8 cellular contexts compared by ENCODE assay signal in the genomic region with DNA sequence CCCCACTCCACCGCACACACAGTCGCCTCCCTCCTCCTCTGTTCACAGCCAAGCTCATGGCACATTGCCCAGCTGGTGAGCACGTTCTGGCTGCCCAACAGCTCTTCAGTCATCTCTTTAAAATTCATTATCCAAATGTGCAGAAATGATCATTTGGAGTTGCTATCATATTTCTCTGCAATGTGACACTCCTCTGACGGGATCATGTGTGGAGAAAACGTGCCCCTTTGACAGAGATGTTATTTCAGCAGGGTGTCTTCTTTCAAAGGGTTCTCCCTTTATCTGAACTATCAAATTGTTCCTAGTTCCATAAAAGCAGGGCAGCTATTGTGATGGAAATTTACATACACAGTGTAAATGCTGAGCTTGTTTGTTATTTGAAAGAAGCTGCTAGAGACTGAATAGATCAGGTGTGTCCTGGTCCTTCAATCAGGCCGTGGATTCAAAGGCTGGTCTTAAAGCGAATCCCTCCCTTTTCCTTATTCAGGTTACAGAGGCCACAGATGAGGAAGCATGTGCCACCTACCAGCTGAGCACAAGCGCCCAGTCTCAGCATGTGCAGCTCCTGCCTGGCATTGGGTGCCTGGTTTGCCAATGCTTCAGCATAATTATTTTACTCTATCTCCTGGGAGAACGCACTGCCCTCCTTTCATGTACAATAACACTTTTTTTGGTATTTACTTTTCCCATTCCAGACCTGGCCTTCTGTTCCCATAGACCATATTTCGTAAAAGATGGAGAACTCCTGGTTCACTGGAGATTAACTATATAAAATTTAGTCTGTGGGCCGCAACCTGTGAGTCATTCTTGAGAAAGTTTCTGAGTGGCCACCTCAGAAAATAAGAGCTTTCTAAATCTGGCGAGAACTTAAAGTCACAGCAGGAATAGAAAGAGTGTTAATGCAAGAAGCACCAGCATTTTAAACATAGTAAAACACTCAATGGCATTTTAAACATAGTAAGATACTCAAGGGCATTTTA.
DNase-seq lines count a peak whose midpoint lies in the region; ATAC-seq and TF ChIP-seq lines count a peak whose summit lies in the region.

No MANE protein-coding gene starts in this region.

- no peaks in the 10 kb centered on the region for H3K4me1 ChIP-seq in spleen

- no peak overlapping the region for H3K27ac ChIP-seq in spleen

- intact Hi-C loops in spleen (cut with DNase I; ENCODE audit: low total_unique reads): no loop called here

- TF ChIP-seq CTCF in omental fat pad (IDR thresholded peaks at IDR 0.05) (no peak), GM20000 (IDR thresholded peaks at IDR 0.05; ENCODE audit: extremely low read depth, missing control alignments) (no peak), spleen (IDR thresholded peaks at IDR 0.05 in 8 of 11, conservative IDR thresholded peaks at IDR 0.05 in 3 of 11) (no peak)

- peak; percentile 93 for DNase-seq in EH (ENCODE audit: low read depth)
- peak; percentile 4 for DNase-seq in NCI-H2227 treated with DMSO at 0.1 percent for 48 hours (lab: John Stamatoyannopoulos, UW)
- DNase-seq in dedifferentiated amniotic fluid mesenchymal stem cell (ENCODE audit: extremely low spot score): peak; percentile 33
- peak; percentile 36 for DNase-seq in omental fat pad (ENCODE audit: low spot score)
- no peak for DNase-seq in GM20000 (ENCODE audit: low spot score)
- no peak for DNase-seq in spleen
- DNase-seq in activated CD8-positive, alpha-beta memory T cell treated with anti-CD3 and anti-CD28 coated beads, Interleukin-2, amount 50 U/mL, for 4 hours: no peak

- TF ChIP-seq POLR2A in spleen (IDR thresholded peaks at IDR 0.05): no peak

- H3K36me3 ChIP-seq in spleen: no peaks in the 10 kb centered on the region

- no peaks in the 10 kb centered on the region for H3K9me3 ChIP-seq in spleen

- ATAC-seq in omental fat pad (ENCODE audit: low FRiP score): peak; percentile 84
- no peak for ATAC-seq in HG03460 (IDR thresholded peaks at IDR 0.05; ENCODE audit: unreplicated experiment)

- no peak overlapping the region for H3K4me3 ChIP-seq in spleen

- 75 to 86% (median 77%) methylated on average over 12 of the region's 12 CpGs for WGBS in spleen, 5 donors

- H3K27me3 ChIP-seq in spleen (replicated peaks in 1 of 7): no peaks in the 10 kb centered on the region

Comparison
In these comparisons a context has a peak if more than half of its experiments do, and no peak if none do; other contexts are left out.
1. DNase-seq: peak in EH (single experiment), NCI-H2227 treated with DMSO at 0.1 percent for 48 hours (single experiment), dedifferentiated amniotic fluid mesenchymal stem cell (single experiment) and omental fat pad (single experiment); none in GM20000 (single experiment), spleen (single experiment) and activated CD8-positive, alpha-beta memory T cell treated with anti-CD3 and anti-CD28 coated beads, Interleukin-2, amount 50 U/mL, for 4 hours (single experiment).